In the genomic region with DNA sequence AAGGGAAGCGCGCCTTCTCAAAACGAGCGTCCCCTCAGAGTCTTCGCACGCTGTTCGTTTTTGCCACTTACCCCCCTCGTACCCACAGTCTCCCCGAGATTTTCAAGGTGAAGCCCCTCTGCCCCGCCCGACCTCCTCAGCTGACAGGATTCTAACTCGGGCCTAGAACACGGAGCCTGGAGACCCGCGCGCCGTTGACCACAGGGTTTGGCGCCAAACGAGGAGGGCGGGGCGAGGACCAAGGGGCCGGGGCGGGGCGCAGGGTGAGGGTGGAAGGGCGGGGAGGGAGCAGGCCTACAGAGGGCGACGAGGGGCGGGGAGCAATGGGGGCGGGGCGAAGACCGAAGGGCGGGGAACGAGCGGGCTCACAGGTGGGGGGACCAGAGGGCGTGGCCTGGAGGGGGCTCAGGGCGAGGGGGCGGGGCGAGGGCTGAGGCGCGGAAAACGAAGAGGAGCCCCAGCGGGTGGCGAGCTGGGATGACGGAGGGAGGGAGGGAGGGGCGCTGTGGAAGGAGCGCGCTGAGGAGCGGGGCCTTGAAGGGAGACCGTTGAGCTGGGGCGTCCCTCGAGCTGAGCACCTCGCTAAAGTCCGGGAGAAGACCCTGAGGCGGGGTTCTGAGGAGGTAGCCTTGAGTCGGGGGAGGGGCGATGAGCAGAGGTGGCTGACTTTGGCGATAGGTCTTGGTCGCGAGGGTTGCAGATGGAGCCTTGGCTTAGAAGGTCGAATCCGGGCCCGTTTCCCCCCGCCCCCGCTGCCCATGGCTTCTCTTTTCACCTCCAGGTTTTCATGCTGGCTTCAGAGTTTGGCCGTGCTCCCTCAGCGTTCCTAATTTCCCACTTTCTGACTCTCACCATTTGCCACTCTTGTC, we compare ENCODE assay signal across 1 cellular context.
TF ChIP-seq lines count a peak whose summit lies in the region.

A gene with protein sequence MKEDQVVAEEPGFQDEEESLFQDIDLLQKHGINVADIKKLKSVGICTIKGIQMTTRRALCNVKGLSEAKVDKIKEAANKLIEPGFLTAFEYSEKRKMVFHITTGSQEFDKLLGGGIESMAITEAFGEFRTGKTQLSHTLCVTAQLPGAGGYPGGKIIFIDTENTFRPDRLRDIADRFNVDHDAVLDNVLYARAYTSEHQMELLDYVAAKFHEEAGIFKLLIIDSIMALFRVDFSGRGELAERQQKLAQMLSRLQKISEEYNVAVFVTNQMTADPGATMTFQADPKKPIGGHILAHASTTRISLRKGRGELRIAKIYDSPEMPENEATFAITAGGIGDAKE (minus strand): TSS at position 212 of the 869 bp plus-strand sequence. CDS start 1,927 bp downstream, outside the sequence.

TF ChIP-seq in SK-N-SH, 30 proteins besides CTCF, POLR2A, EP300 and RAD21:
- TF ChIP-seq ZBTB33 (IDR thresholded peaks at IDR 0.05; ENCODE audit: borderline replicate concordance, low read depth) (no peak), FOSL2 (IDR thresholded peaks at IDR 0.05; ENCODE audit: borderline replicate concordance, low read depth) (no peak), ELF1 (IDR thresholded peaks at IDR 0.05) (no peak), RCOR1 (IDR thresholded peaks at IDR 0.05; ENCODE audit: low read length) (no peak), MEF2A (IDR thresholded peaks at IDR 0.05; ENCODE audit: borderline replicate concordance, low read depth) (no peak), GATA2 (CRISPR knock-in tag; IDR thresholded peaks at IDR 0.05) (no peak)
